ENCODE assay signal across 1 cellular context in the genomic region with DNA sequence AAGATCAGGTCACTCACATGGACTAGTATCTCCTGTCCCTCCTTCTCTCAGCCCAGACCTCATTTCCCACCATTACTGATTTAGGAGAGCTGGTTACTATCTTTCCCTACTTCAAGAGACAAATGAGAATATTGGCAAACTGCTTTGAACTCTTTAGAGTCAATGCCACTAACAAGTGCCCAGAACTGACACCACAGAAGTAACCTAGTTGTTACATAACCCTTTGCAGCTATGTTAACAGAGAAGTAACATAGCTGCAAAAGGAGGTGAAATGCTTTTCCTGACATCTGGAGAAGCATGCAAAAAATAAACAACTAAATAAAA.
TF ChIP-seq lines count a peak whose summit lies in the region.

No MANE protein-coding gene starts in this region.

TF ChIP-seq in GM23338, 12 proteins besides CTCF, POLR2A, EP300 and RAD21 (continued from another document):
- no peak for TF ChIP-seq ZNF114 (CRISPR knock-in tag; IDR thresholded peaks at IDR 0.05)
- no peak for TF ChIP-seq EZH2phosphoT487 (IDR thresholded peaks at IDR 0.05; ENCODE audit: unreplicated experiment)
- TF ChIP-seq ZNF331 (CRISPR knock-in tag; IDR thresholded peaks at IDR 0.05; ENCODE audit: low read depth): no peak
- TF ChIP-seq, protein P1, sequence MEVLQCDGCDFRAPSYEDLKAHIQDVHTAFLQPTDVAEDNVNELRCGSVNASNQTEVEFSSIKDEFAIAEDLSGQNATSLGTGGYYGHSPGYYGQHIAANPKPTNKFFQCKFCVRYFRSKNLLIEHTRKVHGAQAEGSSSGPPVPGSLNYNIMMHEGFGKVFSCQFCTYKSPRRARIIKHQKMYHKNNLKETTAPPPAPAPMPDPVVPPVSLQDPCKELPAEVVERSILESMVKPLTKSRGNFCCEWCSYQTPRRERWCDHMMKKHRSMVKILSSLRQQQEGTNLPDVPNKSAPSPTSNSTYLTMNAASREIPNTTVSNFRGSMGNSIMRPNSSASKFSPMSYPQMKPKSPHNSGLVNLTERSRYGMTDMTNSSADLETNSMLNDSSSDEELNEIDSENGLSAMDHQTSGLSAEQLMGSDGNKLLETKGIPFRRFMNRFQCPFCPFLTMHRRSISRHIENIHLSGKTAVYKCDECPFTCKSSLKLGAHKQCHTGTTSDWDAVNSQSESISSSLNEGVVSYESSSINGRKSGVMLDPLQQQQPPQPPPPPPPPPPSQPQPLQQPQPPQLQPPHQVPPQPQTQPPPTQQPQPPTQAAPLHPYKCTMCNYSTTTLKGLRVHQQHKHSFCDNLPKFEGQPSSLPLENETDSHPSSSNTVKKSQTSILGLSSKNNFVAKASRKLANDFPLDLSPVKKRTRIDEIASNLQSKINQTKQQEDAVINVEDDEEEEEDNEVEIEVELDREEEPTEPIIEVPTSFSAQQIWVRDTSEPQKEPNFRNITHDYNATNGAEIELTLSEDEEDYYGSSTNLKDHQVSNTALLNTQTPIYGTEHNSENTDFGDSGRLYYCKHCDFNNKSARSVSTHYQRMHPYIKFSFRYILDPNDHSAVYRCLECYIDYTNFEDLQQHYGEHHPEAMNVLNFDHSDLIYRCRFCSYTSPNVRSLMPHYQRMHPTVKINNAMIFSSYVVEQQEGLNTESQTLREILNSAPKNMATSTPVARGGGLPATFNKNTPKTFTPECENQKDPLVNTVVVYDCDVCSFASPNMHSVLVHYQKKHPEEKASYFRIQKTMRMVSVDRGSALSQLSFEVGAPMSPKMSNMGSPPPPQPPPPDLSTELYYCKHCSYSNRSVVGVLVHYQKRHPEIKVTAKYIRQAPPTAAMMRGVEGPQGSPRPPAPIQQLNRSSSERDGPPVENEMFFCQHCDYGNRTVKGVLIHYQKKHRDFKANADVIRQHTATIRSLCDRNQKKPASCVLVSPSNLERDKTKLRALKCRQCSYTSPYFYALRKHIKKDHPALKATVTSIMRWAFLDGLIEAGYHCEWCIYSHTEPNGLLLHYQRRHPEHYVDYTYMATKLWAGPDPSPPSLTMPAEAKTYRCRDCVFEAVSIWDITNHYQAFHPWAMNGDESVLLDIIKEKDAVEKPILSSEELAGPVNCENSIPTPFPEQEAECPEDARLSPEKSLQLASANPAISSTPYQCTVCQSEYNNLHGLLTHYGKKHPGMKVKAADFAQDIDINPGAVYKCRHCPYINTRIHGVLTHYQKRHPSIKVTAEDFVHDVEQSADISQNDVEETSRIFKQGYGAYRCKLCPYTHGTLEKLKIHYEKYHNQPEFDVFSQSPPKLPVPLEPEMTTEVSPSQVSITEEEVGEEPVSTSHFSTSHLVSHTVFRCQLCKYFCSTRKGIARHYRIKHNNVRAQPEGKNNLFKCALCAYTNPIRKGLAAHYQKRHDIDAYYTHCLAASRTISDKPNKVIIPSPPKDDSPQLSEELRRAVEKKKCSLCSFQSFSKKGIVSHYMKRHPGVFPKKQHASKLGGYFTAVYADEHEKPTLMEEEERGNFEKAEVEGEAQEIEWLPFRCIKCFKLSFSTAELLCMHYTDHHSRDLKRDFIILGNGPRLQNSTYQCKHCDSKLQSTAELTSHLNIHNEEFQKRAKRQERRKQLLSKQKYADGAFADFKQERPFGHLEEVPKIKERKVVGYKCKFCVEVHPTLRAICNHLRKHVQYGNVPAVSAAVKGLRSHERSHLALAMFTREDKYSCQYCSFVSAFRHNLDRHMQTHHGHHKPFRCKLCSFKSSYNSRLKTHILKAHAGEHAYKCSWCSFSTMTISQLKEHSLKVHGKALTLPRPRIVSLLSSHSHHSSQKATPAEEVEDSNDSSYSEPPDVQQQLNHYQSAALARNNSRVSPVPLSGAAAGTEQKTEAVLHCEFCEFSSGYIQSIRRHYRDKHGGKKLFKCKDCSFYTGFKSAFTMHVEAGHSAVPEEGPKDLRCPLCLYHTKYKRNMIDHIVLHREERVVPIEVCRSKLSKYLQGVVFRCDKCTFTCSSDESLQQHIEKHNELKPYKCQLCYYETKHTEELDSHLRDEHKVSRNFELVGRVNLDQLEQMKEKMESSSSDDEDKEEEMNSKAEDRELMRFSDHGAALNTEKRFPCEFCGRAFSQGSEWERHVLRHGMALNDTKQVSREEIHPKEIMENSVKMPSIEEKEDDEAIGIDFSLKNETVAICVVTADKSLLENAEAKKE (CRISPR knock-in tag; IDR thresholded peaks at IDR 0.05): no peak
- TF ChIP-seq STAT1 (IDR thresholded peaks at IDR 0.05; ENCODE audit: unreplicated experiment): no peak
- no peak for TF ChIP-seq EZH2 (IDR thresholded peaks at IDR 0.05; ENCODE audit: low read depth, unreplicated experiment)
TF ChIP-seq in GM23338: peak in this region for 0.
